ENCODE assay signal across 1 cellular context in genomic region chr5:125093776-125094175, GRCh38.
A peak's percentile ranks its signal among the peaks of the same experiment; 100 is the strongest.
TF ChIP-seq lines count a peak whose summit lies in the region.

No MANE protein-coding gene starts in this region.

TF ChIP-seq in HCT116, 20 proteins besides CTCF, POLR2A, EP300 and RAD21 (continued from another document):
- TF ChIP-seq MAX (IDR thresholded peaks at IDR 0.05) (peak; percentile 31; the same call in 1 of the 2 replicates), CEBPB (IDR thresholded peaks at IDR 0.05; ENCODE audit: low read depth) (no peak), YY1 (IDR thresholded peaks at IDR 0.05; ENCODE audit: extremely low read depth, insufficient replicate concordance, low read depth, low read length) (no peak), SRF (IDR thresholded peaks at IDR 0.05; ENCODE audit: low read depth) (no peak), REST (IDR thresholded peaks at IDR 0.05; ENCODE audit: low read depth) (no peak), ZBTB33 (IDR thresholded peaks at IDR 0.05; ENCODE audit: extremely low read depth, insufficient replicate concordance, low read length) (no peak), TCF7L2 (IDR thresholded peaks at IDR 0.05; ENCODE audit: borderline replicate concordance, extremely low read depth, insufficient read depth, insufficient read length) (no peak), POLR2AphosphoS5 (IDR thresholded peaks at IDR 0.05; ENCODE audit: low read depth, low read length) (no peak), ATF3 (IDR thresholded peaks at IDR 0.05) (no peak), CBX3 (IDR thresholded peaks at IDR 0.05; ENCODE audit: low read depth) (0 out of 2 replicates have a peak, but pooled peaks have one; percentile 35), JUND (IDR thresholded peaks at IDR 0.05) (peak; percentile 70), SP1 (IDR thresholded peaks at IDR 0.05; ENCODE audit: low read depth) (peak; percentile 61), SIN3A (IDR thresholded peaks at IDR 0.05; ENCODE audit: low read depth) (no peak)
